Comparison of ENCODE assay signal across 7 cellular contexts in genomic region chr16:46394149-46394548, GRCh38.
DNase-seq lines count a peak whose midpoint lies in the region; ATAC-seq and TF ChIP-seq lines count a peak whose summit lies in the region.
"Not testable (repeated sequence)": the region's sequence is repeated elsewhere in the genome, so short reads cannot be mapped to it uniquely, and the experiment has no call there.

No MANE protein-coding gene starts in this region.

- not testable (repeated sequence) for H3K27ac ChIP-seq in mammary epithelial cell (ENCODE audit: insufficient read depth, low read depth, low read length); lung (ENCODE audit: low read depth in 1 of 2, low read length in 1 of 2)

- H3K9me3 ChIP-seq in mammary epithelial cell (replicated peaks; ENCODE audit: insufficient read depth, low read length) = peaks cover 22% of the 10 kb centered on the region
- H3K9me3 ChIP-seq in lung (ENCODE audit: control insufficient read depth in 2 of 2, insufficient read depth in 1 of 2, low read length in 1 of 2) = not testable (repeated sequence)

- dilution Hi-C loops in mammary epithelial cell (cut with HindIII; ENCODE audit: low sequenced_read_pairs) = not testable (repeated sequence)

- 71% methylated on average over 18 of the region's 18 CpGs for WGBS in mammary epithelial cell (ENCODE audit: low coverage, missing lambda C conversion rate)
- WGBS in lung, 2 donors = 74 to 81% methylated on average over 16 to 17 of the region's 18 CpGs

- intact Hi-C loops in mammary epithelial cell (cut with micrococcal nuclease) = not testable (repeated sequence)

- DNase-seq in Ammon's horn (ENCODE audit: low spot score) (peak; percentile 9), NAMALWA (ENCODE audit: low spot score) (peak; percentile 14), SK-N-DZ (ENCODE audit: low spot score) (peak; percentile 21), mammary epithelial cell (peak; percentile 74), fibroblast of gingiva (ENCODE audit: low read depth) (peak; percentile 3), lung (ENCODE audit: low spot score) (peak; percentile 70), superior temporal gyrus (ENCODE audit: extremely low spot score) (peak; percentile 13)

- H3K36me3 ChIP-seq in mammary epithelial cell (ENCODE audit: insufficient read depth, low read length); lung (ENCODE audit: control insufficient read depth in 2 of 2, insufficient read depth in 2 of 2, low read length in 2 of 2): not testable (repeated sequence)

- in situ Hi-C loops in mammary epithelial cell (cut with MboI; ENCODE audit: low sequenced_read_pairs in 2 of 2) = not testable (repeated sequence)

- not testable (repeated sequence) for H3K9ac ChIP-seq in mammary epithelial cell (ENCODE audit: insufficient read depth, low read length)

- not testable (repeated sequence) for TF ChIP-seq CTCF in mammary epithelial cell (conservative IDR thresholded peaks at IDR 0.05 in 1 of 2, IDR thresholded peaks at IDR 0.05 in 1 of 2; ENCODE audit: extremely low read depth in 1 of 2, insufficient read depth in 1 of 2, low read depth in 1 of 2, low read length in 2 of 2); lung (IDR thresholded peaks at IDR 0.05; ENCODE audit: control extremely low read depth, extremely low read depth)

- not testable (repeated sequence) for H3K4me3 ChIP-seq in mammary epithelial cell (replicated peaks in 1 of 3; ENCODE audit: insufficient read depth in 1 of 3, low read depth in 2 of 3, low read length in 3 of 3); lung

- not testable (repeated sequence) for H3K4me1 ChIP-seq in mammary epithelial cell (ENCODE audit: insufficient read depth, low read length); lung (ENCODE audit: control insufficient read depth in 2 of 2, insufficient read depth in 2 of 2, low read length in 2 of 2)

- BruUV-seq in mammary epithelial cell (replicated peaks; lab: Mats Ljungman, UMichigan) = not testable (repeated sequence)

- not testable (repeated sequence) for ATAC-seq in lung (ENCODE audit: insufficient read depth, low FRiP score)

- CTCF ChIA-PET in mammary epithelial cell (lab: Charles Lee; ENCODE audit: low non-redundant PET) = not testable (repeated sequence)

- not testable (repeated sequence) for H3K27me3 ChIP-seq in mammary epithelial cell (ENCODE audit: insufficient read depth, low read length); lung (ENCODE audit: control insufficient read depth, insufficient read depth)

- not testable (repeated sequence) for H3K4me2 ChIP-seq in mammary epithelial cell (ENCODE audit: insufficient read depth, low read depth, low read length)

- H3K79me2 ChIP-seq in mammary epithelial cell (ENCODE audit: insufficient read depth, low read length) = not testable (repeated sequence)

- not testable (repeated sequence) for H4K20me1 ChIP-seq in mammary epithelial cell (ENCODE audit: insufficient read depth, low read length)

- H2AFZ ChIP-seq in mammary epithelial cell (ENCODE audit: low read depth, low read length) = not testable (repeated sequence)

Comparison
In these comparisons a context has a peak if more than half of its experiments do, and no peak if none do; other contexts are left out.
1. DNase-seq: peak in every context shown above with its lines; median percentile 74 in mammary epithelial cell; 70 in lung; 21 in SK-N-DZ; 14 in NAMALWA; 13 in superior temporal gyrus; 9 in Ammon's horn; 3 in fibroblast of gingiva.